In the genomic region with DNA sequence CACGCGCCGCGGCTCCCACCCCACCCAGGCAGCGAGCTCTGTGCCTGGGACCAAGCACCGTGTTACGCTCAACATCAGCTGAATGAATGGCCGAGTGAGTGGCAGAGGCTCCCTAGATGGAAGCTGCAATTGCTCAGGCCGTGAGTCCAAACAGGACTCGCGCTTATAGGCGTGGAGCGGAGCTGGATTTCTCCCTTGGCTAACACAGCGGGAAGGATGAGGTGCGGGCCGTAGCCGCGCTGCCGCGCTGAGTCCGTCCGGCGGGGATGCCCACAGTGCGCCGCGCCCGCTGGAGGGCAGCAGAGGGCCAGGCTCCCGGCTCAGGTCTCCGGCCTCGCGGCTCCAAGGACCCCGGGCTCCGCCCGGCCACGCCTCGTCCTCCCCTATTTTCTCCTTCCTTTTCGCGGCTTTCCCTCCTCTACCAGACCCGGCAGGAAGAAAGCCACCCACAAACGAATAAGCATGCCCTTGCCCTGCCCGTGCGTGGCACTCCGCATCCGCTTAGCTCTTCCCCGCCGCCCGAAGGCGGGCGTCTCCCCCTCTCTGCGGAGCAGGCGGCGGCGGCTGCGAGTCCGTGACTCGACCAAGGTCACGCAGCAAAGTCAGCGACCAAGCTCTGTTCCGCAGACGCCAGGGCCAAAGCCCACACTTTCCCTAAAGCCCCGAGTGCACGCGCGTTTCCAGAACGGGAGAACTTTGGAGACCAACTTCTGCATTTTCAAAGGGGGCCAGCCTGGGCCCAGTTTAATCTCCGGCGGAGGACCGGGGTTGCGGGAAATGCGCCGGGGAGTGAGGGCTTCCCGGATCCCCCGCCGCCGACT, we compare ENCODE assay signal across 1 cellular context.
TF ChIP-seq lines count a peak whose summit lies in the region.

No MANE protein-coding gene starts in this region.

TF ChIP-seq in HEK293, 187 proteins besides CTCF, POLR2A, EP300 and RAD21 (continued from another document):
- TF ChIP-seq TSHZ1 (tag by site-specific recombination; IDR thresholded peaks at IDR 0.05; ENCODE audit: borderline replicate concordance) (no peak), ZNF830 (tag by site-specific recombination; IDR thresholded peaks at IDR 0.05; ENCODE audit: low read depth) (no peak), ZNF707 (tag by site-specific recombination; IDR thresholded peaks at IDR 0.05) (no peak), SP2 (tag by site-specific recombination; IDR thresholded peaks at IDR 0.05) (peak; percentile 56), ZFP69B (tag by site-specific recombination; IDR thresholded peaks at IDR 0.05) (no peak), GLI2 (tag by site-specific recombination; IDR thresholded peaks at IDR 0.05; ENCODE audit: borderline replicate concordance, low read depth) (no peak), ZNF416 (tag by site-specific recombination; IDR thresholded peaks at IDR 0.05) (no peak), ZNF354C (tag by site-specific recombination; IDR thresholded peaks at IDR 0.05; ENCODE audit: borderline replicate concordance, low read depth) (no peak), ZBTB20 (tag by site-specific recombination; IDR thresholded peaks at IDR 0.05) (peak; percentile 66), ZNF624 (tag by site-specific recombination; IDR thresholded peaks at IDR 0.05) (no peak), ZNF549 (tag by site-specific recombination; IDR thresholded peaks at IDR 0.05) (no peak), ZBTB49 (tag by site-specific recombination; IDR thresholded peaks at IDR 0.05; ENCODE audit: low read depth) (no peak), ZEB2 (tag by site-specific recombination; IDR thresholded peaks at IDR 0.05) (peak; percentile 60; the same call in 1 of the 2 replicates), ZNF510 (tag by site-specific recombination; IDR thresholded peaks at IDR 0.05; ENCODE audit: insufficient replicate concordance) (no peak), ZBTB21 (tag by site-specific recombination; IDR thresholded peaks at IDR 0.05) (no peak), ZNF791 (tag by site-specific recombination; IDR thresholded peaks at IDR 0.05) (no peak), ZNF76 (tag by site-specific recombination; IDR thresholded peaks at IDR 0.05; ENCODE audit: borderline replicate concordance, low read depth) (no peak), ZNF174 (tag by site-specific recombination; IDR thresholded peaks at IDR 0.05) (no peak), KLF16 (tag by site-specific recombination; IDR thresholded peaks at IDR 0.05) (no peak), ZNF366 (tag by site-specific recombination; conservative IDR thresholded peaks at IDR 0.05) (peak; percentile 63; the same call in 1 of the 2 replicates), ZNF214 (tag by site-specific recombination; IDR thresholded peaks at IDR 0.05; ENCODE audit: borderline replicate concordance) (no peak), ZNF600 (tag by site-specific recombination; IDR thresholded peaks at IDR 0.05) (peak; percentile 76; the same call in 1 of the 2 replicates), KLF9 (tag by site-specific recombination; IDR thresholded peaks at IDR 0.05; ENCODE audit: low read depth) (peak; percentile 39; the same call in 1 of the 2 replicates), KLF7 (tag by site-specific recombination; IDR thresholded peaks at IDR 0.05; ENCODE audit: borderline replicate concordance) (peak; percentile 21; the same call in 1 of the 2 replicates), SCRT1 (tag by site-specific recombination; IDR thresholded peaks at IDR 0.05; ENCODE audit: borderline replicate concordance) (no peak), ZNF518A (tag by site-specific recombination; conservative IDR thresholded peaks at IDR 0.05; ENCODE audit: low read depth) (no peak), ZNF391 (tag by site-specific recombination; IDR thresholded peaks at IDR 0.05; ENCODE audit: borderline replicate concordance, low read depth) (no peak), ZNF112 (tag by site-specific recombination; IDR thresholded peaks at IDR 0.05) (no peak), HOXD13 (CRISPR knock-in tag; IDR thresholded peaks at IDR 0.05; ENCODE audit: borderline replicate concordance) (no peak), ZNF394 (tag by site-specific recombination; IDR thresholded peaks at IDR 0.05; ENCODE audit: borderline replicate concordance) (no peak), TCF7L2 (IDR thresholded peaks at IDR 0.05; ENCODE audit: borderline replicate concordance, low read depth, low read length) (no peak), WT1 (tag by site-specific recombination; IDR thresholded peaks at IDR 0.05) (no peak), ZBTB48 (tag by site-specific recombination; IDR thresholded peaks at IDR 0.05) (0 out of 2 replicates have a peak, but pooled peaks have one; percentile 11), TRIM28 (IDR thresholded peaks at IDR 0.05; ENCODE audit: borderline replicate concordance, low read length) (no peak), SCRT2 (tag by site-specific recombination; IDR thresholded peaks at IDR 0.05) (no peak; the same call in 1 of the 2 replicates), ZNF610 (tag by site-specific recombination; IDR thresholded peaks at IDR 0.05; ENCODE audit: borderline replicate concordance) (no peak), ZNF501 (tag by site-specific recombination; IDR thresholded peaks at IDR 0.05) (peak; percentile 48; the same call in 1 of the 2 replicates), ZXDB (tag by site-specific recombination; IDR thresholded peaks at IDR 0.05) (peak; percentile 67; the same call in 1 of the 2 replicates), REPIN1 (tag by site-specific recombination; IDR thresholded peaks at IDR 0.05; ENCODE audit: low read depth) (no peak)
- TF ChIP-seq, protein P1, sequence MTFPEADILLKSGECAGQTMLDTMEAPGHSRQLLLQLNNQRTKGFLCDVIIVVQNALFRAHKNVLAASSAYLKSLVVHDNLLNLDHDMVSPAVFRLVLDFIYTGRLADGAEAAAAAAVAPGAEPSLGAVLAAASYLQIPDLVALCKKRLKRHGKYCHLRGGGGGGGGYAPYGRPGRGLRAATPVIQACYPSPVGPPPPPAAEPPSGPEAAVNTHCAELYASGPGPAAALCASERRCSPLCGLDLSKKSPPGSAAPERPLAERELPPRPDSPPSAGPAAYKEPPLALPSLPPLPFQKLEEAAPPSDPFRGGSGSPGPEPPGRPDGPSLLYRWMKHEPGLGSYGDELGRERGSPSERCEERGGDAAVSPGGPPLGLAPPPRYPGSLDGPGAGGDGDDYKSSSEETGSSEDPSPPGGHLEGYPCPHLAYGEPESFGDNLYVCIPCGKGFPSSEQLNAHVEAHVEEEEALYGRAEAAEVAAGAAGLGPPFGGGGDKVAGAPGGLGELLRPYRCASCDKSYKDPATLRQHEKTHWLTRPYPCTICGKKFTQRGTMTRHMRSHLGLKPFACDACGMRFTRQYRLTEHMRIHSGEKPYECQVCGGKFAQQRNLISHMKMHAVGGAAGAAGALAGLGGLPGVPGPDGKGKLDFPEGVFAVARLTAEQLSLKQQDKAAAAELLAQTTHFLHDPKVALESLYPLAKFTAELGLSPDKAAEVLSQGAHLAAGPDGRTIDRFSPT (tag by site-specific recombination; IDR thresholded peaks at IDR 0.05) = peak; percentile 83
- TF ChIP-seq, protein P2, sequence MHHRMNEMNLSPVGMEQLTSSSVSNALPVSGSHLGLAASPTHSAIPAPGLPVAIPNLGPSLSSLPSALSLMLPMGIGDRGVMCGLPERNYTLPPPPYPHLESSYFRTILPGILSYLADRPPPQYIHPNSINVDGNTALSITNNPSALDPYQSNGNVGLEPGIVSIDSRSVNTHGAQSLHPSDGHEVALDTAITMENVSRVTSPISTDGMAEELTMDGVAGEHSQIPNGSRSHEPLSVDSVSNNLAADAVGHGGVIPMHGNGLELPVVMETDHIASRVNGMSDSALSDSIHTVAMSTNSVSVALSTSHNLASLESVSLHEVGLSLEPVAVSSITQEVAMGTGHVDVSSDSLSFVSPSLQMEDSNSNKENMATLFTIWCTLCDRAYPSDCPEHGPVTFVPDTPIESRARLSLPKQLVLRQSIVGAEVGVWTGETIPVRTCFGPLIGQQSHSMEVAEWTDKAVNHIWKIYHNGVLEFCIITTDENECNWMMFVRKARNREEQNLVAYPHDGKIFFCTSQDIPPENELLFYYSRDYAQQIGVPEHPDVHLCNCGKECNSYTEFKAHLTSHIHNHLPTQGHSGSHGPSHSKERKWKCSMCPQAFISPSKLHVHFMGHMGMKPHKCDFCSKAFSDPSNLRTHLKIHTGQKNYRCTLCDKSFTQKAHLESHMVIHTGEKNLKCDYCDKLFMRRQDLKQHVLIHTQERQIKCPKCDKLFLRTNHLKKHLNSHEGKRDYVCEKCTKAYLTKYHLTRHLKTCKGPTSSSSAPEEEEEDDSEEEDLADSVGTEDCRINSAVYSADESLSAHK (tag by site-specific recombination; IDR thresholded peaks at IDR 0.05) = no peak
- TF ChIP-seq, protein P3, sequence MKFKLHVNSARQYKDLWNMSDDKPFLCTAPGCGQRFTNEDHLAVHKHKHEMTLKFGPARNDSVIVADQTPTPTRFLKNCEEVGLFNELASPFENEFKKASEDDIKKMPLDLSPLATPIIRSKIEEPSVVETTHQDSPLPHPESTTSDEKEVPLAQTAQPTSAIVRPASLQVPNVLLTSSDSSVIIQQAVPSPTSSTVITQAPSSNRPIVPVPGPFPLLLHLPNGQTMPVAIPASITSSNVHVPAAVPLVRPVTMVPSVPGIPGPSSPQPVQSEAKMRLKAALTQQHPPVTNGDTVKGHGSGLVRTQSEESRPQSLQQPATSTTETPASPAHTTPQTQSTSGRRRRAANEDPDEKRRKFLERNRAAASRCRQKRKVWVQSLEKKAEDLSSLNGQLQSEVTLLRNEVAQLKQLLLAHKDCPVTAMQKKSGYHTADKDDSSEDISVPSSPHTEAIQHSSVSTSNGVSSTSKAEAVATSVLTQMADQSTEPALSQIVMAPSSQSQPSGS (tag by site-specific recombination; IDR thresholded peaks at IDR 0.05; ENCODE audit: low read depth) = no peak
